Comparison of ENCODE assay signal across 17 cellular contexts in the genomic region with DNA sequence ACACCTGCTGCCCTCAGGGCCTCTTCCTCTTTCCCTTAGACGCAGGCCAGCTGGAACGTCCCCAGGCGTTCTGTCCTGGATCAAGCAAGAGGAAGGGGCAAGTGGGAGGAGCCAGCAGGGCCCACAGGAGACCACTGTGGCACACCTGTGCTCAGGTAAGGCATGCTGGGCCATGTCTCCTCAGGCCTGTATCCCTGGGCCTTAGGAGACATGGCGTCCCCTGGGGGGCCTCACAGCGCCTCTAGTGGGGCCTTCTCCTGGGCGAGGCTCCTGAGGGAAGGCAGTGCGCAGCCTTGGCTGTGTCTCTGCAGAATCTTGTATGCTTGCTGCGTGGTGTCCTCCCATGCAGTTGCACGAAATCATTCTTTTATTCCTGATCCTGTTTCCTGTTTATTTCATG. TPM values are rescaled to one million over a fixed set of nuclear protein-coding genes. Genes with fewer than 3 reads are reported as not detected.
DNase-seq lines count a peak whose midpoint lies in the region; ATAC-seq and TF ChIP-seq lines count a peak whose summit lies in the region.
"Had no signal": no experiment of that assay in that cellular context is flagged by ENCODE, and none has a peak within 500 bp of the region (broad histone marks: within the 10 kb centered on the region; RNA-seq: fewer than 3 reads in every experiment).

No MANE protein-coding gene starts in this region.

- no peak overlapping the region for H2BK12ac ChIP-seq in trophoblast cell (ENCODE audit: low read length)

- no peak overlapping the region for H3K4ac ChIP-seq in trophoblast cell (ENCODE audit: low read depth, low read length)

- no peak overlapping the region for H2BK5ac ChIP-seq in trophoblast cell (ENCODE audit: low read depth, low read length, poor library complexity)

- H3K79me2 ChIP-seq in osteoblast (ENCODE audit: insufficient read depth, low read length) (no peaks in the 10 kb centered on the region), trophoblast cell (ENCODE audit: control insufficient read depth, insufficient read depth, low read length, poor library complexity) (no peaks in the 10 kb centered on the region)

- no peaks in the 10 kb centered on the region for H3K79me1 ChIP-seq in trophoblast cell (ENCODE audit: low read length)

- peaks cover 19% of the 10 kb centered on the region for H3K4me1 Mint-ChIP-seq in activated CD8-positive, alpha-beta memory T cell treated with anti-CD3 and anti-CD28 coated beads, Interleukin-2, amount 10 ng/mL, durations not matched to agents 7 days and 5 days
- H3K4me1 Mint-ChIP-seq in activated T-helper 17 cell treated with anti-CD3 and anti-CD28 coated beads, Interleukin-2, amount 50 U/mL, for 72 hours, result peaks cover 12% of the 10 kb centered on the region

- H3K27ac ChIP-seq in osteoblast (ENCODE audit: low read depth, low read length), result no peak overlapping the region
- no peak overlapping the region for H3K27ac ChIP-seq in trophoblast cell (ENCODE audit: low read depth, low read length)
- H3K27ac ChIP-seq: BLaER1 treated with 17β-estradiol and CSF1 and Interleukin-3, amounts not matched to agents 10 nM and 100 nM; HL-60 had no signal

- no peak overlapping the region for H4K12ac ChIP-seq in trophoblast cell (ENCODE audit: low read depth, low read length)

- no peak overlapping the region for H3K14ac ChIP-seq in trophoblast cell (ENCODE audit: low read length)

- no peak overlapping the region for H3K23ac ChIP-seq in trophoblast cell (ENCODE audit: low read length)

- H4K8ac ChIP-seq in trophoblast cell (ENCODE audit: low read depth, low read length), result no peak overlapping the region

- H4K20me1 ChIP-seq in osteoblast (ENCODE audit: insufficient read depth, low read length), result no peaks in the 10 kb centered on the region

- H3K27ac Mint-ChIP-seq in activated CD8-positive, alpha-beta memory T cell treated with anti-CD3 and anti-CD28 coated beads, Interleukin-2, amount 10 ng/mL, durations not matched to agents 7 days and 5 days, result no peak overlapping the region
- H3K27ac Mint-ChIP-seq in activated T-helper 17 cell treated with anti-CD3 and anti-CD28 coated beads, Interleukin-2, amount 50 U/mL, for 72 hours, result peak overlapping the region; percentile 76
- H3K27ac Mint-ChIP-seq: CD4-positive, CD25-positive, alpha-beta regulatory T cell had no signal

- no peaks in the 10 kb centered on the region for H3K36me3 Mint-ChIP-seq in activated CD8-positive, alpha-beta memory T cell treated with anti-CD3 and anti-CD28 coated beads, Interleukin-2, amount 10 ng/mL, durations not matched to agents 7 days and 5 days
- H3K36me3 Mint-ChIP-seq in activated T-helper 17 cell treated with anti-CD3 and anti-CD28 coated beads, Interleukin-2, amount 50 U/mL, for 72 hours (ENCODE audit: low read depth), result peaks cover 9% of the 10 kb centered on the region

- no peak overlapping the region for H2BK120ac ChIP-seq in trophoblast cell (ENCODE audit: insufficient read depth, low read length, poor library complexity)

- H3K4me3 ChIP-seq in osteoblast (ENCODE audit: insufficient read depth, low read length) (no peak overlapping the region), trophoblast cell (ENCODE audit: low read depth, low read length) (no peak overlapping the region)
- H3K4me3 ChIP-seq: BLaER1 treated with 17β-estradiol and CSF1 and Interleukin-3, amounts not matched to agents 10 nM and 100 nM; GM12878 had no signal

- CTCF ChIA-PET in activated CD8-positive, alpha-beta memory T cell treated with anti-CD3 and anti-CD28 coated beads, Interleukin-2, amount 10 ng/mL, durations not matched to agents 7 days and 5 days (lab: Charles Lee), result no interaction called here

- no peak for ATAC-seq in activated CD8-positive, alpha-beta memory T cell treated with anti-CD3 and anti-CD28 coated beads, Interleukin-2, amount 10 ng/mL, durations not matched to agents 7 days and 5 days
- ATAC-seq in activated T-helper 17 cell treated with anti-CD3 and anti-CD28 coated beads, Interleukin-2, amount 50 U/mL, for 72 hours (replicated peaks), result no peak
- no peak for ATAC-seq in GM18517 (IDR thresholded peaks at IDR 0.05; ENCODE audit: unreplicated experiment)
- ATAC-seq: GM12878, HCT116 had no signal

- H3K4me3 Mint-ChIP-seq in activated CD8-positive, alpha-beta memory T cell treated with anti-CD3 and anti-CD28 coated beads, Interleukin-2, amount 10 ng/mL, durations not matched to agents 7 days and 5 days, result no peak overlapping the region
- no peak overlapping the region for H3K4me3 Mint-ChIP-seq in activated T-helper 17 cell treated with anti-CD3 and anti-CD28 coated beads, Interleukin-2, amount 50 U/mL, for 72 hours
- H3K4me3 Mint-ChIP-seq: CD4-positive, CD25-positive, alpha-beta regulatory T cell had no signal

- H2AFZ ChIP-seq in osteoblast (ENCODE audit: low read length), result no peak overlapping the region
- H2AFZ ChIP-seq in trophoblast cell (ENCODE audit: insufficient read depth, low read length, poor library complexity), result no peak overlapping the region

- TF ChIP-seq CTCF in osteoblast (IDR thresholded peaks at IDR 0.05; ENCODE audit: extremely low read depth, low read depth, low read length), result no peak

- H3K27me3 Mint-ChIP-seq in activated CD8-positive, alpha-beta memory T cell treated with anti-CD3 and anti-CD28 coated beads, Interleukin-2, amount 10 ng/mL, durations not matched to agents 7 days and 5 days, result no peaks in the 10 kb centered on the region
- no peaks in the 10 kb centered on the region for H3K27me3 Mint-ChIP-seq in activated T-helper 17 cell treated with anti-CD3 and anti-CD28 coated beads, Interleukin-2, amount 50 U/mL, for 72 hours
- H3K27me3 Mint-ChIP-seq: CD4-positive, CD25-positive, alpha-beta regulatory T cell had no signal

- H3K27me3 ChIP-seq in osteoblast (ENCODE audit: insufficient read depth, low read length), result no peaks in the 10 kb centered on the region
- H3K27me3 ChIP-seq in trophoblast cell (ENCODE audit: insufficient read depth, low read length), result no peaks in the 10 kb centered on the region
- H3K27me3 ChIP-seq: BLaER1 treated with 17β-estradiol and CSF1 and Interleukin-3, amounts not matched to agents 10 nM and 100 nM had no signal

- DNase-seq in activated CD8-positive, alpha-beta memory T cell treated with anti-CD3 and anti-CD28 coated beads, Interleukin-2, amount 10 ng/mL, durations not matched to agents 7 days and 5 days, result peak; percentile 31
- DNase-seq in activated CD8-positive, alpha-beta memory T cell treated with anti-CD3 and anti-CD28 coated beads, Interleukin-2, amount 50 U/mL, for 48 hours, result no peak
- DNase-seq in D341Med (ENCODE audit: low spot score) (peak; percentile 15), osteoblast (ENCODE audit: insufficient read length, low spot score, missing footprints) (peak; percentile 75), anterior cingulate cortex (lab: John Stamatoyannopoulos, UW) (no peak), trophoblast cell (no peak)
- DNase-seq: 8988T; Calu3; CD4-positive, CD25-positive, alpha-beta regulatory T cell; DMS79; GOT3 had no signal

- H3K4me2 ChIP-seq in osteoblast (ENCODE audit: insufficient read depth, low read length) (no peak overlapping the region), trophoblast cell (ENCODE audit: low read length) (no peak overlapping the region)
- H3K4me2 ChIP-seq: BLaER1 treated with 17β-estradiol and CSF1 and Interleukin-3, amounts not matched to agents 10 nM and 100 nM had no signal

- no peak overlapping the region for H3K9ac ChIP-seq in trophoblast cell (ENCODE audit: low read length)
- H3K9ac ChIP-seq: BLaER1 treated with 17β-estradiol and CSF1 and Interleukin-3, amounts not matched to agents 10 nM and 100 nM had no signal

- H3K9me3 ChIP-seq in osteoblast (ENCODE audit: low read depth, low read length), result no peaks in the 10 kb centered on the region
- no peaks in the 10 kb centered on the region for H3K9me3 ChIP-seq in trophoblast cell (ENCODE audit: insufficient read depth, low read depth, low read length)

- H3K36me3 ChIP-seq in osteoblast (ENCODE audit: insufficient read depth, low read length), result peaks cover 24% of the 10 kb centered on the region
- peaks cover 2 to 6% of the 10 kb centered on the region in 2 experiments for H3K36me3 ChIP-seq in trophoblast cell (ENCODE audit: control insufficient read depth in 1 of 2, insufficient read depth in 2 of 2, low read length in 2 of 2)

- no CpG with 5 or more reads among the region's 9 CpGs for WGBS in trophoblast cell (ENCODE audit: extremely low coverage, insufficient coverage, insufficient read length)

- H3K9me3 Mint-ChIP-seq in activated CD8-positive, alpha-beta memory T cell treated with anti-CD3 and anti-CD28 coated beads, Interleukin-2, amount 10 ng/mL, durations not matched to agents 7 days and 5 days (ENCODE audit: low read depth), result no peaks in the 10 kb centered on the region
- H3K9me3 Mint-ChIP-seq in activated T-helper 17 cell treated with anti-CD3 and anti-CD28 coated beads, Interleukin-2, amount 50 U/mL, for 72 hours, result no peaks in the 10 kb centered on the region
- H3K9me3 Mint-ChIP-seq: CD4-positive, CD25-positive, alpha-beta regulatory T cell had no signal

- H3K4me1 ChIP-seq in osteoblast (ENCODE audit: insufficient read depth, low read length), result no peaks in the 10 kb centered on the region
- no peaks in the 10 kb centered on the region for H3K4me1 ChIP-seq in trophoblast cell (ENCODE audit: control insufficient read depth in 1 of 2, insufficient read depth in 2 of 2, low read length in 2 of 2)

- H3K18ac ChIP-seq in trophoblast cell (ENCODE audit: low read length), result no peak overlapping the region

- H2AK5ac ChIP-seq in trophoblast cell (ENCODE audit: low read length), result no peak overlapping the region

- no peak overlapping the region for H4K91ac ChIP-seq in trophoblast cell (ENCODE audit: low read depth, low read length)

RNA-seq across cellular contexts. Expression of a gene that starts 31.3 kb away (rescaled TPM):
- 10 to 100 TPM; 14.8 to 15.5 TPM for total RNA-seq in activated CD8-positive, alpha-beta memory T cell treated with anti-CD3 and anti-CD28 coated beads, Interleukin-2, amount 10 ng/mL, durations not matched to agents 7 days and 5 days
- total RNA-seq in activated T-helper 17 cell treated with anti-CD3 and anti-CD28 coated beads, Interleukin-2, amount 50 U/mL, for 72 hours, result 10 to 100 TPM; 12.7 to 17.3 TPM
- total RNA-seq in osteoblast, result 13.3 and 13.4 TPM in 2 replicates
- polyA plus RNA-seq in trophoblast cell (2013), result 3.8 and 4.0 TPM in 2 replicates

RNA-seq across cellular contexts. Expression of a gene that starts 53.9 kb away (rescaled TPM):
- 10 to 100 TPM; 12.8 to 14.2 TPM for total RNA-seq in activated CD8-positive, alpha-beta memory T cell treated with anti-CD3 and anti-CD28 coated beads, Interleukin-2, amount 10 ng/mL, durations not matched to agents 7 days and 5 days
- 10 to 100 TPM in 1 of 2 donors, 1 to 10 TPM in 1; 9.3 to 19.5 TPM for total RNA-seq in activated T-helper 17 cell treated with anti-CD3 and anti-CD28 coated beads, Interleukin-2, amount 50 U/mL, for 72 hours
- total RNA-seq in osteoblast, result 8.5 and 9.0 TPM in 2 replicates
- polyA plus RNA-seq in trophoblast cell (2013), result 5.5 and 5.8 TPM in 2 replicates

Comparison
In these comparisons a context has a peak if more than half of its experiments do, and no peak if none do; other contexts are left out.
1. DNase-seq: peak in activated CD8-positive, alpha-beta memory T cell treated with anti-CD3 and anti-CD28 coated beads, Interleukin-2, amount 10 ng/mL, durations not matched to agents 7 days and 5 days (single experiment), D341Med (single experiment) and osteoblast (single experiment); none in activated CD8-positive, alpha-beta memory T cell treated with anti-CD3 and anti-CD28 coated beads, Interleukin-2, amount 50 U/mL, for 48 hours (single experiment), anterior cingulate cortex (0 of 58) and trophoblast cell (0 of 2).